In genomic region chr4:159159611-159160010, GRCh38 we compare ENCODE assay signal across 17 cellular contexts. TPM values are rescaled to one million over a fixed set of nuclear protein-coding genes. Genes with fewer than 3 reads are reported as not detected.
DNase-seq lines count a peak whose midpoint lies in the region; ATAC-seq and TF ChIP-seq lines count a peak whose summit lies in the region.
"Had no signal": no experiment of that assay in that cellular context is flagged by ENCODE, and none has a peak within 500 bp of the region (broad histone marks: within the 10 kb centered on the region; RNA-seq: fewer than 3 reads in every experiment).

No MANE protein-coding gene starts in this region.

- peaks cover 59% of the 10 kb centered on the region for H3K4me1 ChIP-seq in BLaER1
- peaks cover 28 to 54% (median 33%) of the 10 kb centered on the region in 10 experiments for H3K4me1 ChIP-seq in BLaER1 treated with 17β-estradiol and CSF1 and Interleukin-3, amounts not matched to agents 10 nM and 100 nM

- no peaks in the 10 kb centered on the region for H3K9me3 ChIP-seq in BLaER1
- no peaks in the 10 kb centered on the region for H3K9me3 ChIP-seq in BLaER1 treated with 17β-estradiol and CSF1 and Interleukin-3, amounts not matched to agents 10 nM and 100 nM (replicated peaks in 1 of 11)
- H3K9me3 ChIP-seq: SK-N-SH had no signal

- H4K20me1 ChIP-seq in BLaER1 = peaks cover 52% of the 10 kb centered on the region; the same call in 1 of the 2 replicates
- peaks cover 0 to 86% (median 26%) of the 10 kb centered on the region in 11 experiments; a peak in 12 of 22 replicates for H4K20me1 ChIP-seq in BLaER1 treated with 17β-estradiol and CSF1 and Interleukin-3, amounts not matched to agents 10 nM and 100 nM

- DNase-seq in NCI-H2081 treated with DMSO at 0.1 percent for 48 hours (lab: John Stamatoyannopoulos, UW) = peak; percentile 21
- DNase-seq in dermis microvascular lymphatic vessel endothelial cell (ENCODE audit: low read depth in 2 of 2) = peak; percentile 69 to 88
- DNase-seq in CD1c-positive myeloid dendritic cell (ENCODE audit: extremely low spot score) = no peak
- DNase-seq in coronary artery (ENCODE audit: low spot score) = no peak
- no peak for DNase-seq in epidermal melanocyte (ENCODE audit: insufficient read length, low spot score)
- DNase-seq: CD8-positive, alpha-beta memory T cell; NCI-H1048; NCI-H446; NCI-H774; T-cell; T-helper 9 cell had no signal

- H3K9ac ChIP-seq in BLaER1 = 0 out of 2 replicates have a peak overlapping the region, but pooled peaks have one; percentile 16
- no peak overlapping the region; a peak in 2 of 22 replicates for H3K9ac ChIP-seq in BLaER1 treated with 17β-estradiol and CSF1 and Interleukin-3, amounts not matched to agents 10 nM and 100 nM
- H3K9ac ChIP-seq: SK-N-SH had no signal

- TF ChIP-seq CTCF in coronary artery (IDR thresholded peaks at IDR 0.05) = no peak

- H3K36me3 ChIP-seq in BLaER1 = no peaks in the 10 kb centered on the region
- no peaks in the 10 kb centered on the region for H3K36me3 ChIP-seq in BLaER1 treated with 17β-estradiol and CSF1 and Interleukin-3, amounts not matched to agents 10 nM and 100 nM

- ATAC-seq in GM18519 (IDR thresholded peaks at IDR 0.05; ENCODE audit: low FRiP score, unreplicated experiment) = no peak
- ATAC-seq: HepG2, Panc1, T-cell had no signal

- H3K27ac ChIP-seq in BLaER1 (peak overlapping the region; percentile 71), coronary artery (no peak overlapping the region)
- H3K27ac ChIP-seq in BLaER1 treated with 17β-estradiol and CSF1 and Interleukin-3, amounts not matched to agents 10 nM and 100 nM = peak overlapping the region in 6 of 11 experiments; percentile 31 to 61 (median 50); a peak in 10 of 22 replicates

- H3K4me3 ChIP-seq in BLaER1 (no peak overlapping the region), coronary artery (no peak overlapping the region)
- no peak overlapping the region; a peak in 1 of 20 replicates for H3K4me3 ChIP-seq in BLaER1 treated with 17β-estradiol and CSF1 and Interleukin-3, amounts not matched to agents 10 nM and 100 nM

- H3K27me3 ChIP-seq in BLaER1 = no peaks in the 10 kb centered on the region
- H3K27me3 ChIP-seq in BLaER1 treated with 17β-estradiol and CSF1 and Interleukin-3, amounts not matched to agents 10 nM and 100 nM = no peaks in the 10 kb centered on the region

- peak overlapping the region; percentile 80 for H3K4me2 ChIP-seq in BLaER1
- H3K4me2 ChIP-seq in BLaER1 treated with 17β-estradiol and CSF1 and Interleukin-3, amounts not matched to agents 10 nM and 100 nM = peak overlapping the region; percentile 23 to 79 (median 72); a peak in 17 of 22 replicates

RNA-seq across cellular contexts. Expression of gene RAPGEF2, which starts 56.7 kb away (rescaled TPM):
- 63.8 and 79.8 TPM in 2 replicates for total RNA-seq in dermis microvascular lymphatic vessel endothelial cell

Comparison
In these comparisons a context has a peak if more than half of its experiments do, and no peak if none do; other contexts are left out.
1. H3K27ac ChIP-seq: peak in BLaER1 (single experiment) and BLaER1 treated with 17β-estradiol and CSF1 and Interleukin-3, amounts not matched to agents 10 nM and 100 nM (6 of 11); none in coronary artery (0 of 2).
2. DNase-seq: peak in NCI-H2081 treated with DMSO at 0.1 percent for 48 hours (single experiment) and dermis microvascular lymphatic vessel endothelial cell (2 of 2); none in CD1c-positive myeloid dendritic cell (single experiment), coronary artery (single experiment) and epidermal melanocyte (single experiment).